15 cellular contexts compared by ENCODE assay signal in genomic region chr9:2413196-2413840, GRCh38.
"Had no signal": no experiment of that assay in that cellular context is flagged by ENCODE, and none has a peak within 500 bp of the region (broad histone marks: within the 10 kb centered on the region; RNA-seq: fewer than 3 reads in every experiment).

No MANE protein-coding gene starts in this region.

- H3K9me3 Mint-ChIP-seq: activated B cell treated with CpG ODN at 0.5 μM for 24 hours; activated CD4-positive, alpha-beta T cell treated with anti-CD3 and anti-CD28 coated beads, Interleukin-2, amount 10 ng/mL, durations not matched to agents 24 days and 14 days had no signal

- H3K4me3 ChIP-seq: gastroesophageal sphincter, right lobe of liver, suprapubic skin, upper lobe of right lung had no signal

- H3K36me3 ChIP-seq: gastroesophageal sphincter, right lobe of liver, suprapubic skin, upper lobe of right lung had no signal

- ATAC-seq: gastroesophageal sphincter; left ventricle myocardium superior; right lobe of liver; stimulated activated naive CD8-positive, alpha-beta T cell treated with anti-CD3 and anti-CD28 coated beads, Interleukin-15, Interleukin-2, amounts not matched to agents 100 U/mL and 50 U/mL, for 24 hours; upper lobe of right lung had no signal

- DNase-seq: activated B cell treated with CpG ODN at 0.5 μM for 24 hours; activated CD4-positive, alpha-beta T cell treated with anti-CD3 and anti-CD28 coated beads, Interleukin-2, amount 10 ng/mL, durations not matched to agents 24 days and 14 days; activated CD8-positive, alpha-beta memory T cell treated with anti-CD3 and anti-CD28 coated beads for 24 hours; activated naive CD4-positive, alpha-beta T cell treated with Interleukin-2 at 50 U/mL for 16 hours; central memory CD4-positive, alpha-beta T cell; effector memory CD4-positive, alpha-beta T cell; left ventricle myocardium superior; mesendoderm; right lobe of liver; stimulated activated CD4-positive, alpha-beta T cell treated with anti-CD3 and anti-CD28 coated beads, Interleukin-12 subunit alpha, Interleukin-12 subunit beta, amount 100 ng/mL, for 4 hours; stimulated activated CD4-positive, alpha-beta T cell treated with anti-CD3 and anti-CD28 coated beads, Interleukin-2, amount 100 ng/mL, for 48 hours; stimulated activated naive CD8-positive, alpha-beta T cell treated with anti-CD3 and anti-CD28 coated beads, Interleukin-15, Interleukin-2, amounts not matched to agents 100 U/mL and 50 U/mL, for 24 hours; upper lobe of right lung had no signal

- H3K4me1 Mint-ChIP-seq: activated B cell treated with CpG ODN at 0.5 μM for 24 hours; activated CD4-positive, alpha-beta T cell treated with anti-CD3 and anti-CD28 coated beads, Interleukin-2, amount 10 ng/mL, durations not matched to agents 24 days and 14 days had no signal

- H3K27me3 Mint-ChIP-seq: activated CD4-positive, alpha-beta T cell treated with anti-CD3 and anti-CD28 coated beads, Interleukin-2, amount 10 ng/mL, durations not matched to agents 24 days and 14 days had no signal

- H3K4me3 Mint-ChIP-seq: activated B cell treated with CpG ODN at 0.5 μM for 24 hours; activated CD4-positive, alpha-beta T cell treated with anti-CD3 and anti-CD28 coated beads, Interleukin-2, amount 10 ng/mL, durations not matched to agents 24 days and 14 days had no signal

- H3K4me1 ChIP-seq: gastroesophageal sphincter, suprapubic skin, upper lobe of right lung had no signal

- H3K9me3 ChIP-seq: gastroesophageal sphincter, right lobe of liver, suprapubic skin, upper lobe of right lung had no signal

- H3K27me3 ChIP-seq: gastroesophageal sphincter, right lobe of liver, suprapubic skin, upper lobe of right lung had no signal

- H3K27ac Mint-ChIP-seq: activated B cell treated with CpG ODN at 0.5 μM for 24 hours; activated CD4-positive, alpha-beta T cell treated with anti-CD3 and anti-CD28 coated beads, Interleukin-2, amount 10 ng/mL, durations not matched to agents 24 days and 14 days had no signal

- H3K27ac ChIP-seq: gastroesophageal sphincter, right lobe of liver, suprapubic skin, upper lobe of right lung had no signal
